ENCODE assay signal across 19 cellular contexts in the genomic region with DNA sequence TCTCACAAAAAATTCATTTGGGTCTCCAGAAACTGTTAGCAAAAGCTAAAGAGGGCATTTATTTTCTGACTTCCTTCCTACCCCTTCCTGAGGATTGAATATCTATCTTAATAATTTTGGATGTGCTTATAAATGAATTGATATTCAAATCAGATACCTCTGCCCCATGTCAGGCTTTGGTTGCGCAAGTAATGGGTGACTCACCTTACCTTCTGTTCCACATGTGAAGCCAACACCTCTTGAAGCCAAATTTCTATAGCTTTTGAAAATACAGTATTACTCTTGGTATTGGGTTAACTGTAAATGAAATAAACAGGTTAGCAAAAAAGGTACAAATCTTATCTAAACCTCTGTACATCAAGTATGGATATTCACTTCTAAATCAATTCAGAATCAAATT.
DNase-seq lines count a peak whose midpoint lies in the region; ATAC-seq, FAIRE-seq and TF ChIP-seq lines count a peak whose summit lies in the region.
"Had no signal": no experiment of that assay in that cellular context is flagged by ENCODE, and none has a peak within 500 bp of the region (broad histone marks: within the 10 kb centered on the region; RNA-seq: fewer than 3 reads in every experiment).

No MANE protein-coding gene starts in this region.

- ATAC-seq in stimulated activated naive B cell treated with anti-CD40 and anti-IgM and Interleukin-4, amounts not matched to agents 10 μg/mL and 1 μg/mL and 100 μg/mL, for 72 hours (replicated peaks), result no peak
- ATAC-seq: CD8-positive, alpha-beta T cell had no signal

- BruUV-seq in MCF 10A (replicated peaks; lab: Mats Ljungman, UMichigan), result no TSS peak
- BruUV-seq in mammary epithelial cell (replicated peaks; lab: Mats Ljungman, UMichigan), result no TSS peak

- no peaks in the 10 kb centered on the region for H3K27me3 ChIP-seq in mammary epithelial cell (ENCODE audit: insufficient read depth, low read length)

- DNase-seq in MCF 10A (ENCODE audit: unreplicated experiment) (peak; percentile 77), mammary epithelial cell (no peak), epithelial cell of esophagus (ENCODE audit: low read depth) (peak; percentile 56), D721Med (ENCODE audit: insufficient read length, low spot score) (no peak)
- no peak for DNase-seq in stimulated activated naive B cell treated with anti-CD40 and anti-IgM and Interleukin-4, amounts not matched to agents 10 μg/mL and 1 μg/mL and 100 μg/mL, for 72 hours
- DNase-seq: C1 segment of cervical spinal cord; Caco-2; CD8-positive, alpha-beta T cell; DMS53; DMS79 treated with DMSO at 0.1 percent for 48 hours; GF-D8; GM23248; H9; HFFc6 had no signal

- peaks cover 8% of the 10 kb centered on the region for H3K4me1 ChIP-seq in mammary epithelial cell (ENCODE audit: insufficient read depth, low read length)
- H3K4me1 ChIP-seq: Caco-2 had no signal

- TF ChIP-seq EP300 in Ishikawa (IDR thresholded peaks at IDR 0.05; ENCODE audit: borderline replicate concordance), result no peak

- POLR2A ChIA-PET in MCF 10A (lab: Yijun Ruan, JAX), result interaction anchor here (0.7 kb wide), 1 partner anchor 53 kb away, joined by 4 read pairs; no protein-coding TSS in a partner anchor

- H3K4me3 Mint-ChIP-seq in MCF 10A (ENCODE audit: unreplicated experiment), result no peak overlapping the region
- H3K4me3 Mint-ChIP-seq in stimulated activated naive B cell treated with anti-CD40 and anti-IgM and Interleukin-4, amounts not matched to agents 10 μg/mL and 1 μg/mL and 100 μg/mL, for 72 hours, result no peak overlapping the region
- H3K4me3 Mint-ChIP-seq: CD8-positive, alpha-beta T cell; H9; HFFc6 had no signal

- no peak for TF ChIP-seq RAD21 in Ishikawa (IDR thresholded peaks at IDR 0.05; ENCODE audit: low read depth)

- no peaks in the 10 kb centered on the region for H3K27me3 Mint-ChIP-seq in MCF 10A (ENCODE audit: insufficient read depth, unreplicated experiment)
- peaks cover 0 to 5% of the 10 kb centered on the region in 2 donors for H3K27me3 Mint-ChIP-seq in stimulated activated naive B cell treated with anti-CD40 and anti-IgM and Interleukin-4, amounts not matched to agents 10 μg/mL and 1 μg/mL and 100 μg/mL, for 72 hours

- H3K9me3 Mint-ChIP-seq in MCF 10A (ENCODE audit: unreplicated experiment), result no peaks in the 10 kb centered on the region
- H3K9me3 Mint-ChIP-seq in stimulated activated naive B cell treated with anti-CD40 and anti-IgM and Interleukin-4, amounts not matched to agents 10 μg/mL and 1 μg/mL and 100 μg/mL, for 72 hours, result no peaks in the 10 kb centered on the region
- H3K9me3 Mint-ChIP-seq: CD8-positive, alpha-beta T cell; H9; HFFc6 had no signal

- no peak overlapping the region for H3K27ac ChIP-seq in mammary epithelial cell (ENCODE audit: insufficient read depth, low read depth, low read length)
- H3K27ac ChIP-seq: 22Rv1, GM23248 had no signal

- H3K4me3 ChIP-seq in mammary epithelial cell (replicated peaks in 1 of 3; ENCODE audit: insufficient read depth in 1 of 3, low read depth in 2 of 3, low read length in 3 of 3) (no peak overlapping the region), epithelial cell of esophagus (ENCODE audit: low read length) (no peak overlapping the region)
- H3K4me3 ChIP-seq: GM23248 had no signal

- no peak overlapping the region for H3K27ac Mint-ChIP-seq in MCF 10A (ENCODE audit: low read depth, unreplicated experiment)
- H3K27ac Mint-ChIP-seq in stimulated activated naive B cell treated with anti-CD40 and anti-IgM and Interleukin-4, amounts not matched to agents 10 μg/mL and 1 μg/mL and 100 μg/mL, for 72 hours, result no peak overlapping the region
- H3K27ac Mint-ChIP-seq: CD8-positive, alpha-beta T cell; H9; HFFc6 had no signal

- no peak overlapping the region for H3K4me2 ChIP-seq in mammary epithelial cell (ENCODE audit: insufficient read depth, low read depth, low read length)

- no peak overlapping the region for H3K9ac ChIP-seq in mammary epithelial cell (ENCODE audit: insufficient read depth, low read length)
- H3K9ac ChIP-seq: GM23248 had no signal

- intact Hi-C loops in MCF 10A (cut with micrococcal nuclease) (no loop called here), mammary epithelial cell (cut with micrococcal nuclease) (no loop called here)

- WGBS in mammary epithelial cell (ENCODE audit: low coverage, missing lambda C conversion rate), result 100% methylated on average over 1 of the region's 1 CpG

- H2AFZ ChIP-seq in mammary epithelial cell (ENCODE audit: low read depth, low read length), result no peak overlapping the region
- H2AFZ ChIP-seq: GM23248 had no signal

- no peaks in the 10 kb centered on the region for H3K9me3 ChIP-seq in mammary epithelial cell (replicated peaks; ENCODE audit: insufficient read depth, low read length)
- H3K9me3 ChIP-seq: Caco-2 had no signal

- H3K4me1 Mint-ChIP-seq in MCF 10A (ENCODE audit: insufficient read depth, unreplicated experiment), result peaks cover 14% of the 10 kb centered on the region
- H3K4me1 Mint-ChIP-seq in stimulated activated naive B cell treated with anti-CD40 and anti-IgM and Interleukin-4, amounts not matched to agents 10 μg/mL and 1 μg/mL and 100 μg/mL, for 72 hours, result no peaks in the 10 kb centered on the region

- H3K36me3 ChIP-seq in mammary epithelial cell (ENCODE audit: insufficient read depth, low read length), result no peaks in the 10 kb centered on the region

- H3K79me2 ChIP-seq in mammary epithelial cell (ENCODE audit: insufficient read depth, low read length), result no peaks in the 10 kb centered on the region

- H3K36me3 Mint-ChIP-seq in MCF 10A (ENCODE audit: insufficient read depth, unreplicated experiment), result no peaks in the 10 kb centered on the region
- no peaks in the 10 kb centered on the region for H3K36me3 Mint-ChIP-seq in stimulated activated naive B cell treated with anti-CD40 and anti-IgM and Interleukin-4, amounts not matched to agents 10 μg/mL and 1 μg/mL and 100 μg/mL, for 72 hours
- H3K36me3 Mint-ChIP-seq: CD8-positive, alpha-beta T cell had no signal

- in situ Hi-C loops in mammary epithelial cell (cut with MboI; ENCODE audit: low sequenced_read_pairs in 2 of 2), result no loop called here

- dilution Hi-C loops in mammary epithelial cell (cut with HindIII; ENCODE audit: low sequenced_read_pairs), result no loop called here

- no peaks in the 10 kb centered on the region for H4K20me1 ChIP-seq in mammary epithelial cell (ENCODE audit: insufficient read depth, low read length)

- CTCF ChIA-PET in MCF 10A (lab: Yijun Ruan, JAX) (no interaction called here), mammary epithelial cell (lab: Charles Lee; ENCODE audit: low non-redundant PET) (no interaction called here)

- TF ChIP-seq CTCF in MCF 10A (IDR thresholded peaks at IDR 0.05; ENCODE audit: unreplicated experiment) (no peak), mammary epithelial cell (conservative IDR thresholded peaks at IDR 0.05 in 1 of 2, IDR thresholded peaks at IDR 0.05 in 1 of 2; ENCODE audit: extremely low read depth in 1 of 2, insufficient read depth in 1 of 2, low read depth in 1 of 2, low read length in 2 of 2) (no peak), epithelial cell of esophagus (IDR thresholded peaks at IDR 0.05; ENCODE audit: insufficient read depth, low read depth, low read length, missing control alignments) (no peak), D721Med (IDR thresholded peaks at IDR 0.05; ENCODE audit: insufficient read depth, missing control alignments) (no peak)

- no peak for FAIRE-seq in D721Med (lab: Jason Lieb, UNC)
- FAIRE-seq: A204.1, GM12891, GM18507 had no signal

TF ChIP-seq in Ishikawa, 13 proteins besides CTCF, POLR2A, EP300 and RAD21:
- TF ChIP-seq TEAD4 (IDR thresholded peaks at IDR 0.05) (no peak), NFIC (IDR thresholded peaks at IDR 0.05) (no peak), MAX (IDR thresholded peaks at IDR 0.05) (no peak), CEBPB (IDR thresholded peaks at IDR 0.05) (peak; percentile 33; the same call in 1 of the 2 replicates), CREB1 (IDR thresholded peaks at IDR 0.05; ENCODE audit: low read depth) (no peak)

Comparison
In these comparisons a context has a peak if more than half of its experiments do, and no peak if none do; other contexts are left out.
1. DNase-seq: peak in MCF 10A (single experiment) and epithelial cell of esophagus (single experiment); none in mammary epithelial cell (single experiment), stimulated activated naive B cell treated with anti-CD40 and anti-IgM and Interleukin-4, amounts not matched to agents 10 μg/mL and 1 μg/mL and 100 μg/mL, for 72 hours (single experiment) and D721Med (single experiment).